9 cellular contexts compared by ENCODE assay signal in genomic region chr18:5542393-5543035, GRCh38. TPM values are rescaled to one million over a fixed set of nuclear protein-coding genes. Genes with fewer than 3 reads are reported as not detected.
DNase-seq lines count a peak whose midpoint lies in the region; TF ChIP-seq lines count a peak whose summit lies in the region.
"Had no signal": no experiment of that assay in that cellular context is flagged by ENCODE, and none has a peak within 500 bp of the region (broad histone marks: within the 10 kb centered on the region; RNA-seq: fewer than 3 reads in every experiment).

No MANE protein-coding gene starts in this region.

- TF ChIP-seq CTCF in esophagus muscularis mucosa (IDR thresholded peaks at IDR 0.05) (no peak), neural crest cell (conservative IDR thresholded peaks at IDR 0.05) (no peak), OCI-LY7 (conservative IDR thresholded peaks at IDR 0.05; ENCODE audit: low read length) (no peak)

- no peaks in the 10 kb centered on the region for H3K36me3 Mint-ChIP-seq in CD8-positive, alpha-beta memory T cell
- no peaks in the 10 kb centered on the region for H3K36me3 Mint-ChIP-seq in neural crest cell (ENCODE audit: low read depth)
- no peaks in the 10 kb centered on the region for H3K36me3 Mint-ChIP-seq in activated CD4-positive, alpha-beta memory T cell treated with anti-CD3 and anti-CD28 coated beads, Interleukin-2, amount 10 ng/mL, durations not matched to agents 7 days and 5 days (ENCODE audit: low read depth)

- TF ChIP-seq EP300 in esophagus muscularis mucosa (IDR thresholded peaks at IDR 0.05): no peak

- H3K4me3 ChIP-seq in CD8-positive, alpha-beta memory T cell (ENCODE audit: low read length): no peak overlapping the region
- H3K4me3 ChIP-seq in esophagus muscularis mucosa: peak overlapping the region; percentile 58 to 74 (median 61)
- H3K4me3 ChIP-seq in OCI-LY7 (ENCODE audit: low read depth, low read length, poor library complexity, severe bottlenecking): no peak overlapping the region

- H3K4me1 ChIP-seq in CD8-positive, alpha-beta memory T cell (ENCODE audit: insufficient read depth, low read length): no peaks in the 10 kb centered on the region
- H3K4me1 ChIP-seq in esophagus muscularis mucosa (peaks cover 0 to 18% (median 12%) of the 10 kb centered on the region in 4 donors), OCI-LY7 (ENCODE audit: insufficient read depth, low read length, poor library complexity, severe bottlenecking) (no peaks in the 10 kb centered on the region)

- H3K36me3 ChIP-seq in CD8-positive, alpha-beta memory T cell (ENCODE audit: insufficient read depth, low read length): no peaks in the 10 kb centered on the region
- H3K36me3 ChIP-seq in esophagus muscularis mucosa: no peaks in the 10 kb centered on the region
- no peaks in the 10 kb centered on the region for H3K36me3 ChIP-seq in OCI-LY7 (ENCODE audit: insufficient read depth, low read length)

- no peaks in the 10 kb centered on the region for H3K27me3 ChIP-seq in CD8-positive, alpha-beta memory T cell (ENCODE audit: insufficient read depth, low read length, poor library complexity, severe bottlenecking)
- H3K27me3 ChIP-seq in esophagus muscularis mucosa: peaks cover 0 to 53% (median 0%) of the 10 kb centered on the region in 4 donors

- H4K20me1 ChIP-seq in OCI-LY7 (ENCODE audit: insufficient read depth, low read length): no peaks in the 10 kb centered on the region

- POLR2A ChIA-PET in CD8-positive, alpha-beta memory T cell (lab: Charles Lee): no interaction called here
- POLR2A ChIA-PET in OCI-LY7 (lab: Charles Lee): no interaction called here
- POLR2A ChIA-PET in activated CD4-positive, alpha-beta memory T cell treated with anti-CD3 and anti-CD28 coated beads, Interleukin-2, amount 10 ng/mL, durations not matched to agents 7 days and 5 days (lab: Charles Lee): no interaction called here

- H3K4me2 ChIP-seq in OCI-LY7 (ENCODE audit: low read length): no peak overlapping the region

- no peak for TF ChIP-seq POLR2A in esophagus muscularis mucosa (IDR thresholded peaks at IDR 0.05; ENCODE audit: low read depth)

- H3K79me2 ChIP-seq in OCI-LY7 (ENCODE audit: insufficient read depth, low read depth, low read length): no peaks in the 10 kb centered on the region

- peaks cover 0 to 3% (median 0%) of the 10 kb centered on the region in 5 donors for H3K9me3 Mint-ChIP-seq in CD8-positive, alpha-beta memory T cell
- no peaks in the 10 kb centered on the region for H3K9me3 Mint-ChIP-seq in neural crest cell
- H3K9me3 Mint-ChIP-seq in activated CD4-positive, alpha-beta memory T cell treated with anti-CD3 and anti-CD28 coated beads, Interleukin-2, amount 10 ng/mL, durations not matched to agents 7 days and 5 days: no peaks in the 10 kb centered on the region

- CTCF ChIA-PET in CD8-positive, alpha-beta memory T cell (lab: Charles Lee): no interaction called here
- CTCF ChIA-PET in OCI-LY7 (lab: Charles Lee; ENCODE audit: unreplicated experiment): no interaction called here
- CTCF ChIA-PET in activated CD4-positive, alpha-beta memory T cell treated with anti-CD3 and anti-CD28 coated beads, Interleukin-2, amount 10 ng/mL, durations not matched to agents 7 days and 5 days (lab: Charles Lee): no interaction called here

- H3K4me1 Mint-ChIP-seq in CD8-positive, alpha-beta memory T cell: peaks cover 0 to 10% (median 3%) of the 10 kb centered on the region in 3 donors
- H3K4me1 Mint-ChIP-seq in neural crest cell: peaks cover 14% of the 10 kb centered on the region
- H3K4me1 Mint-ChIP-seq in activated CD4-positive, alpha-beta memory T cell treated with anti-CD3 and anti-CD28 coated beads, Interleukin-2, amount 10 ng/mL, durations not matched to agents 7 days and 5 days: peaks cover 3% of the 10 kb centered on the region

- H3K27ac Mint-ChIP-seq in CD8-positive, alpha-beta memory T cell: peak overlapping the region in 1 of 8 donors; percentile 63
- no peak overlapping the region for H3K27ac Mint-ChIP-seq in neural crest cell (ENCODE audit: unreplicated experiment)
- H3K27ac Mint-ChIP-seq in activated CD4-positive, alpha-beta memory T cell treated with anti-CD3 and anti-CD28 coated beads, Interleukin-2, amount 10 ng/mL, durations not matched to agents 7 days and 5 days: no peak overlapping the region

- peak overlapping the region in 5 of 7 donors; percentile 8 to 56 (median 17) for H3K4me3 Mint-ChIP-seq in CD8-positive, alpha-beta memory T cell
- peak overlapping the region; percentile 88 for H3K4me3 Mint-ChIP-seq in neural crest cell
- H3K4me3 Mint-ChIP-seq in activated CD4-positive, alpha-beta memory T cell treated with anti-CD3 and anti-CD28 coated beads, Interleukin-2, amount 10 ng/mL, durations not matched to agents 7 days and 5 days: no peak overlapping the region

- peaks cover 23 to 46% of the 10 kb centered on the region in 2 donors for H3K27me3 Mint-ChIP-seq in CD8-positive, alpha-beta memory T cell
- peaks cover 74% of the 10 kb centered on the region for H3K27me3 Mint-ChIP-seq in neural crest cell (ENCODE audit: low read depth)
- peaks cover 31% of the 10 kb centered on the region for H3K27me3 Mint-ChIP-seq in activated CD4-positive, alpha-beta memory T cell treated with anti-CD3 and anti-CD28 coated beads, Interleukin-2, amount 10 ng/mL, durations not matched to agents 7 days and 5 days

- H3K9me3 ChIP-seq in CD8-positive, alpha-beta memory T cell (ENCODE audit: low read length): no peaks in the 10 kb centered on the region
- H3K9me3 ChIP-seq in esophagus muscularis mucosa (no peaks in the 10 kb centered on the region), OCI-LY7 (ENCODE audit: low read length) (no peaks in the 10 kb centered on the region)

- DNase-seq in CD8-positive, alpha-beta memory T cell: no peak
- peak; percentile 28 for DNase-seq in NCI-H82 treated with DMSO at 0.1 percent for 48 hours (lab: John Stamatoyannopoulos, UW; ENCODE audit: unreplicated experiment)
- DNase-seq in esophagus muscularis mucosa (ENCODE audit: extremely low spot score): no peak
- DNase-seq in neural crest cell (ENCODE audit: low read depth, low spot score): peak; percentile 6
- DNase-seq in GDM1 (lab: John Stamatoyannopoulos, UW): no peak
- no peak for DNase-seq in OCI-LY7 (ENCODE audit: low spot score)
- no peak for DNase-seq in activated CD4-positive, alpha-beta memory T cell treated with anti-CD3 and anti-CD28 coated beads, Interleukin-2, amount 10 ng/mL, durations not matched to agents 7 days and 5 days
- DNase-seq in germinal center (ENCODE audit: low spot score): no peak

- H3K27ac ChIP-seq in CD8-positive, alpha-beta memory T cell (ENCODE audit: low read depth, low read length): no peak overlapping the region
- H3K27ac ChIP-seq in esophagus muscularis mucosa (replicated peaks in 1 of 4) (peak overlapping the region; percentile 64 to 79 (median 72)), OCI-LY7 (ENCODE audit: low read depth, low read length, poor library complexity, severe bottlenecking) (no peak overlapping the region)

- 7% methylated on average over 17 of the region's 23 CpGs for WGBS in esophagus muscularis mucosa

- intact Hi-C loops in esophagus muscularis mucosa (cut with DNase I) (loop anchor here (10.0 kb wide), 1 partner anchor 118 kb away; no protein-coding TSS in a partner anchor), OCI-LY7 (cut with micrococcal nuclease; ENCODE audit: unreplicated experiment) (no loop called here)

- H2AFZ ChIP-seq in OCI-LY7 (ENCODE audit: low read length): no peak overlapping the region

- no peaks in the 10 kb centered on the region for H3K9me2 ChIP-seq in OCI-LY7 (ENCODE audit: insufficient read depth, low read length)

- no TSS peak for BruUV-seq in OCI-LY7 (replicated peaks; lab: Mats Ljungman, UMichigan)

RNA-seq across cellular contexts. Expression of gene EPB41L3, which starts 1.3 kb away (rescaled TPM):
- total RNA-seq in CD8-positive, alpha-beta memory T cell: 1 to 10 TPM; 1.2 to 1.8 TPM
- polyA plus RNA-seq in CD8-positive, alpha-beta memory T cell: not detected
- total RNA-seq in esophagus muscularis mucosa (10 to 100 TPM; 32.0 to 60.6 (median 41.8) TPM), neural crest cell (12.4 and 13.1 TPM in 2 replicates), OCI-LY7 (2022) (not detected in 2 replicates)
- not detected in 2 replicates for total RNA-seq in OCI-LY7 (2014; rRNA removed; shearing (Covaris generic))
- under 1 TPM; 0.73 to 0.86 TPM for total RNA-seq in activated CD4-positive, alpha-beta memory T cell treated with anti-CD3 and anti-CD28 coated beads, Interleukin-2, amount 10 ng/mL, durations not matched to agents 7 days and 5 days
- total RNA-seq: activated CD8-positive, alpha-beta memory T cell treated with anti-CD3 and anti-CD28 coated beads for 36 hours had no signal

Comparison
In these comparisons a context has a peak if more than half of its experiments do, and no peak if none do; other contexts are left out.
1. DNase-seq: peak in NCI-H82 treated with DMSO at 0.1 percent for 48 hours (single experiment) and neural crest cell (single experiment); none in CD8-positive, alpha-beta memory T cell (0 of 5), esophagus muscularis mucosa (single experiment), GDM1 (single experiment), OCI-LY7 (single experiment), activated CD4-positive, alpha-beta memory T cell treated with anti-CD3 and anti-CD28 coated beads, Interleukin-2, amount 10 ng/mL, durations not matched to agents 7 days and 5 days (single experiment) and germinal center (single experiment).
2. H3K27ac ChIP-seq: peak in esophagus muscularis mucosa (4 of 4); none in CD8-positive, alpha-beta memory T cell (single experiment) and OCI-LY7 (single experiment).
3. H3K4me3 ChIP-seq: peak in esophagus muscularis mucosa (4 of 4); none in CD8-positive, alpha-beta memory T cell (single experiment) and OCI-LY7 (single experiment).